9 cellular contexts compared by ENCODE assay signal in genomic region chr7:73301108-73301507, GRCh38. TPM values are rescaled to one million over a fixed set of nuclear protein-coding genes. Genes with fewer than 3 reads are reported as not detected.
DNase-seq lines count a peak whose midpoint lies in the region; ATAC-seq, FAIRE-seq and TF ChIP-seq lines count a peak whose summit lies in the region.
"Not testable (repeated sequence)": the region's sequence is repeated elsewhere in the genome, so short reads cannot be mapped to it uniquely, and the experiment has no call there.
"Had no signal": no experiment of that assay in that cellular context is flagged by ENCODE, and none has a peak within 500 bp of the region (broad histone marks: within the 10 kb centered on the region; RNA-seq: fewer than 3 reads in every experiment).

No MANE protein-coding gene starts in this region.

- CTCF ChIA-PET in A549 (lab: Yijun Ruan, JAX); PC-9 (lab: Charles Lee); activated CD8-positive, alpha-beta memory T cell treated with anti-CD3 and anti-CD28 coated beads, Interleukin-2, amount 10 ng/mL, durations not matched to agents 7 days and 5 days (lab: Charles Lee); HepG2 (lab: Yijun Ruan, JAX; ENCODE audit: low intra/inter-chr PET ratio, low total read pairs): not testable (repeated sequence)

- intact Hi-C loops in PC-9 (cut with micrococcal nuclease; ENCODE audit: unreplicated experiment); HepG2 (cut with micrococcal nuclease; ENCODE audit: unreplicated experiment); pancreas (cut with DNase I): not testable (repeated sequence)

- not testable (repeated sequence) for FAIRE-seq in A549 (lab: Jason Lieb, UNC); HepG2 (lab: Jason Lieb, UNC); pancreas (lab: Jason Lieb, UNC)

- ATAC-seq in A549 (peak; percentile 67 to 86; a peak in 5 of 6 replicates), gastroesophageal sphincter (peak; percentile 26), HepG2 (peak; percentile 79), pancreas (peak; percentile 65 to 90 (median 79))
- peak; percentile 20 for ATAC-seq in activated CD8-positive, alpha-beta memory T cell treated with anti-CD3 and anti-CD28 coated beads, Interleukin-2, amount 10 ng/mL, durations not matched to agents 7 days and 5 days

- not testable (repeated sequence) for BruUV-seq in PC-9 (replicated peaks; lab: Mats Ljungman, UMichigan); HepG2 (replicated peaks; lab: Mats Ljungman, UMichigan)

- H3K9ac ChIP-seq in HepG2 (ENCODE audit: insufficient read depth, low read depth, low read length), result not testable (repeated sequence)

- not testable (repeated sequence) for H3K27ac ChIP-seq in A549; PC-9; gastroesophageal sphincter; HepG2 (ENCODE audit: extremely low read length, insufficient read depth, low read length); pancreas

- H3F3A ChIP-seq in PC-9 (ENCODE audit: insufficient read depth, low read depth), result not testable (repeated sequence)

- H3K9me3 Mint-ChIP-seq in activated CD8-positive, alpha-beta memory T cell treated with anti-CD3 and anti-CD28 coated beads, Interleukin-2, amount 10 ng/mL, durations not matched to agents 7 days and 5 days (ENCODE audit: low read depth), result not testable (repeated sequence)

- H2AFZ ChIP-seq in PC-9; HepG2 (ENCODE audit: low read length): not testable (repeated sequence)

- not testable (repeated sequence) for H3K27me3 ChIP-seq in PC-9 (ENCODE audit: insufficient read depth, low read depth); gastroesophageal sphincter; HepG2 (ENCODE audit: control insufficient read depth in 1 of 2, insufficient read depth in 2 of 2, low read length in 2 of 2); pancreas

- 92% methylated on average over 4 of the region's 14 CpGs for WGBS in A549 (ENCODE audit: missing lambda C conversion rate)
- WGBS in gastroesophageal sphincter (ENCODE audit: low coverage in 1 of 2), 2 donors, result no CpG with 5 or more reads among the region's 14 CpGs
- WGBS in HepG2 (ENCODE audit: low lambda C conversion rate), result 100% methylated on average over 2 of the region's 14 CpGs
- WGBS in pancreas, 2 donors, result 69 to 100% methylated on average over 1 to 10 of the region's 14 CpGs

- TF ChIP-seq POLR2A in A549 (IDR thresholded peaks at IDR 0.05; ENCODE audit: low read length); gastroesophageal sphincter (IDR thresholded peaks at IDR 0.05); HepG2 (IDR thresholded peaks at IDR 0.05; ENCODE audit: insufficient read depth in 1 of 2, low read depth in 2 of 2, low read length in 2 of 2): not testable (repeated sequence)

- H3K4me1 ChIP-seq in A549; PC-9 (replicated peaks; ENCODE audit: insufficient read depth); gastroesophageal sphincter; HepG2 (ENCODE audit: insufficient read depth, low read length); pancreas: not testable (repeated sequence)

- not testable (repeated sequence) for H3K27ac Mint-ChIP-seq in activated CD8-positive, alpha-beta memory T cell treated with anti-CD3 and anti-CD28 coated beads, Interleukin-2, amount 10 ng/mL, durations not matched to agents 7 days and 5 days

- not testable (repeated sequence) for H3K4me3 Mint-ChIP-seq in activated CD8-positive, alpha-beta memory T cell treated with anti-CD3 and anti-CD28 coated beads, Interleukin-2, amount 10 ng/mL, durations not matched to agents 7 days and 5 days

- not testable (repeated sequence) for H3K36me3 ChIP-seq in PC-9 (ENCODE audit: low read depth); HepG2 (replicated peaks in 1 of 2; ENCODE audit: control insufficient read depth in 1 of 2, insufficient read depth in 2 of 2, low read length in 2 of 2)
- H3K36me3 ChIP-seq in gastroesophageal sphincter (peaks cover 0 to 35% of the 10 kb centered on the region in 2 donors), pancreas (peaks cover 4 to 17% (median 4%) of the 10 kb centered on the region in 3 donors)

- H3K27me3 Mint-ChIP-seq in activated CD8-positive, alpha-beta memory T cell treated with anti-CD3 and anti-CD28 coated beads, Interleukin-2, amount 10 ng/mL, durations not matched to agents 7 days and 5 days, result not testable (repeated sequence)

- in situ Hi-C loops in HepG2 (cut with HindIII; ENCODE audit: extremely low pct_ligation_motif_present, low pct_unique_long_range_greater_than_20kb), result not testable (repeated sequence)

- H3K4me3 ChIP-seq in A549; HFF-Myc (replicated peaks; ENCODE audit: low read depth, low read length); PC-9; gastroesophageal sphincter; HepG2 (replicated peaks in 1 of 3; ENCODE audit: insufficient read depth in 1 of 3, low read depth in 2 of 3, low read length in 3 of 3); pancreas: not testable (repeated sequence)

- not testable (repeated sequence) for H3K79me2 ChIP-seq in PC-9 (ENCODE audit: low read depth); HepG2 (ENCODE audit: insufficient read depth, low read length)

- TF ChIP-seq RAD21 in A549 (conservative IDR thresholded peaks at IDR 0.05 in 1 of 2, IDR thresholded peaks at IDR 0.05 in 1 of 2); HepG2 (CRISPR knock-in tag; IDR thresholded peaks at IDR 0.05): not testable (repeated sequence)

- not testable (repeated sequence) for H3K36me3 Mint-ChIP-seq in activated CD8-positive, alpha-beta memory T cell treated with anti-CD3 and anti-CD28 coated beads, Interleukin-2, amount 10 ng/mL, durations not matched to agents 7 days and 5 days

- H3K4me1 Mint-ChIP-seq in activated CD8-positive, alpha-beta memory T cell treated with anti-CD3 and anti-CD28 coated beads, Interleukin-2, amount 10 ng/mL, durations not matched to agents 7 days and 5 days, result not testable (repeated sequence)

- TF ChIP-seq EP300 in A549 (IDR thresholded peaks at IDR 0.05); gastroesophageal sphincter (IDR thresholded peaks at IDR 0.05); HepG2 (IDR thresholded peaks at IDR 0.05; ENCODE audit: low read depth in 2 of 2, low read length in 2 of 2); HepG2 (CRISPR knock-in tag; IDR thresholded peaks at IDR 0.05; ENCODE audit: borderline replicate concordance): not testable (repeated sequence)

- not testable (repeated sequence) for TF ChIP-seq CTCF in A549 (IDR thresholded peaks at IDR 0.05); gastroesophageal sphincter (IDR thresholded peaks at IDR 0.05); HepG2 (CRISPR knock-in tag; IDR thresholded peaks at IDR 0.05); pancreas (IDR thresholded peaks at IDR 0.05)
- peak; percentile 13 for TF ChIP-seq CTCF in HFF-Myc (IDR thresholded peaks at IDR 0.05; ENCODE audit: low read depth, low read length, missing control alignments)
- peak; percentile 42 for TF ChIP-seq CTCF in PC-9 (conservative IDR thresholded peaks at IDR 0.05)

- POLR2A ChIA-PET in A549 (lab: Yijun Ruan, JAX); PC-9 (lab: Charles Lee; ENCODE audit: unreplicated experiment); HepG2 (lab: Yijun Ruan, JAX): not testable (repeated sequence)

- not testable (repeated sequence) for DNase-seq in A549 (ENCODE audit: low read depth in 1 of 2, low spot score in 1 of 2); HFF-Myc (ENCODE audit: extremely low read depth, low read depth); PC-9; activated CD8-positive, alpha-beta memory T cell treated with anti-CD3 and anti-CD28 coated beads, Interleukin-2, amount 10 ng/mL, durations not matched to agents 7 days and 5 days; HepG2 (ENCODE audit: low spot score); pancreas

- H3K9me3 ChIP-seq in A549; PC-9 (ENCODE audit: insufficient read depth, low read depth); gastroesophageal sphincter; HepG2 (ENCODE audit: low read length); pancreas: not testable (repeated sequence)

- H4K20me1 ChIP-seq in PC-9 (ENCODE audit: insufficient read depth); HepG2 (ENCODE audit: insufficient read depth, low read length): not testable (repeated sequence)

- H3K9me2 ChIP-seq in PC-9 (ENCODE audit: insufficient read depth), result not testable (repeated sequence)

- not testable (repeated sequence) for H3K4me2 ChIP-seq in A549; PC-9; HepG2 (ENCODE audit: low read depth, low read length)

RNA-seq across cellular contexts. Expression of gene NSUN5, which starts 7.5 kb away (rescaled TPM):
- polyA plus RNA-seq in A549 (2011; rRNA removed) (34.2 and 38.9 TPM in 2 replicates), A549 (2017; fragmentation: RNase III; extraction: RNeasy Plus Mini Kit Qiagen cat#74134 plus additional on column Dnase treatment) (38.3 to 39.0 TPM (median 38.4 TPM) in 3 replicates), HepG2 (2011; rRNA removed) (19.9 and 24.9 TPM in 2 replicates), pancreas (10 to 100 TPM; 28.3 to 35.3 TPM)
- polyA plus RNA-seq in A549 (2012; cell fraction: cytosol; rRNA removed), result 56.2 and 69.2 TPM in 2 replicates
- 138 and 156 TPM in 2 replicates for polyA plus RNA-seq in A549 (2012; cell fraction: nucleus; rRNA removed)
- 34.3 and 48.8 TPM in 2 replicates for polyA minus RNA-seq in A549 (2011; rRNA and poly(A)+ RNA removed)
- total RNA-seq in PC-9 (2021) (51.6 and 62.2 TPM in 2 replicates), gastroesophageal sphincter (10 to 100 TPM; 15.8 to 34.4 (median 26.7) TPM), HepG2 (2016; rRNA removed; fragmentation: Illumina TruSeq; extraction: Trizol) (31.6 and 35.8 TPM in 2 replicates), pancreas (10 to 100 TPM; 11.4 to 19.1 (median 15.9) TPM)
- total RNA-seq in activated CD8-positive, alpha-beta memory T cell treated with anti-CD3 and anti-CD28 coated beads, Interleukin-2, amount 10 ng/mL, durations not matched to agents 7 days and 5 days, result 10 to 100 TPM; 53.6 to 58.6 TPM
- 10.1 and 11.8 TPM in 2 replicates for total RNA-seq in HepG2 (2016; cell fraction: cytosol; rRNA removed; fragmentation: Illumina TruSeq; extraction: Trizol; ENCODE audit: low read depth)
- 29.5 and 34.7 TPM in 2 replicates for total RNA-seq in HepG2 (2016; cell fraction: insoluble cytoplasmic fraction; rRNA removed; fragmentation: Illumina TruSeq; extraction: Trizol)
- total RNA-seq in HepG2 (2016; cell fraction: membrane; rRNA removed; fragmentation: Illumina TruSeq; extraction: Trizol), result 13.4 TPM in 2 replicates
- 16.9 and 26.1 TPM in 2 replicates for total RNA-seq in HepG2 (2016; cell fraction: nucleus; rRNA removed; fragmentation: Illumina TruSeq; extraction: Trizol)
- 16.1 and 23.4 TPM in 2 replicates for polyA plus RNA-seq in HepG2 (2011; cell fraction: cytosol; rRNA removed)
- 56.5 and 64.5 TPM in 2 replicates for polyA plus RNA-seq in HepG2 (2011; cell fraction: nucleus; rRNA removed)
- polyA plus RNA-seq in HepG2 (2012), result 12.2 and 20.8 TPM in 2 replicates
- 5.4 and 6.5 TPM in 2 replicates for polyA plus RNA-seq in HepG2 (2016; cell fraction: cytosol; fragmentation: Illumina TruSeq; extraction: Trizol; ENCODE audit: low read depth)
- 20.2 and 26.2 TPM in 2 replicates for polyA plus RNA-seq in HepG2 (2016; cell fraction: insoluble cytoplasmic fraction; fragmentation: Illumina TruSeq; extraction: Trizol; ENCODE audit: low read depth)
- 5.5 and 7.3 TPM in 2 replicates for polyA plus RNA-seq in HepG2 (2016; cell fraction: membrane; fragmentation: Illumina TruSeq; extraction: Trizol; ENCODE audit: low read depth)
- 42.6 and 43.8 TPM in 2 replicates for polyA plus RNA-seq in HepG2 (2016; cell fraction: nucleus; fragmentation: Illumina TruSeq; extraction: Trizol; ENCODE audit: insufficient read depth, low read depth)
- polyA minus RNA-seq in HepG2 (2011; rRNA and poly(A)+ RNA removed; ENCODE audit: low replicate concordance), result 41.4 and 43.7 TPM in 2 replicates
- polyA minus RNA-seq in HepG2 (2011; cell fraction: cytosol; rRNA and poly(A)+ RNA removed), result 12.9 and 15.0 TPM in 2 replicates
- 13.0 and 19.8 TPM in 2 replicates for polyA minus RNA-seq in HepG2 (2011; cell fraction: nucleus; rRNA and poly(A)+ RNA removed)

RNA-seq across cellular contexts. Expression of gene TRIM50, which starts 26.8 kb away (rescaled TPM):
- not detected in 2 replicates for polyA plus RNA-seq in A549 (2011; rRNA removed)
- polyA plus RNA-seq in A549 (2012; cell fraction: cytosol; rRNA removed), result 0.01 and 0.03 TPM in 2 replicates
- polyA plus RNA-seq in A549 (2012; cell fraction: nucleus; rRNA removed), result 0.08 TPM in 1 of 2 replicates, not detected in the other
- polyA plus RNA-seq in A549 (2017; fragmentation: RNase III; extraction: RNeasy Plus Mini Kit Qiagen cat#74134 plus additional on column Dnase treatment), result not detected in 3 replicates
- not detected in 2 replicates for polyA minus RNA-seq in A549 (2011; rRNA and poly(A)+ RNA removed)
- not detected in 2 replicates for total RNA-seq in PC-9 (2021)
- total RNA-seq in activated CD8-positive, alpha-beta memory T cell treated with anti-CD3 and anti-CD28 coated beads, Interleukin-2, amount 10 ng/mL, durations not matched to agents 7 days and 5 days, result not detected
- total RNA-seq in gastroesophageal sphincter, result under 1 TPM in 3 of 4 donors, not detected in 1; 0.27 to 0.78 (median 0.42) TPM
- 21.1 and 24.5 TPM in 2 replicates for total RNA-seq in HepG2 (2016; rRNA removed; fragmentation: Illumina TruSeq; extraction: Trizol)
- total RNA-seq in HepG2 (2016; cell fraction: cytosol; rRNA removed; fragmentation: Illumina TruSeq; extraction: Trizol; ENCODE audit: low read depth), result 3.9 and 4.9 TPM in 2 replicates
- total RNA-seq in HepG2 (2016; cell fraction: insoluble cytoplasmic fraction; rRNA removed; fragmentation: Illumina TruSeq; extraction: Trizol), result 16.1 and 26.1 TPM in 2 replicates
- total RNA-seq in HepG2 (2016; cell fraction: membrane; rRNA removed; fragmentation: Illumina TruSeq; extraction: Trizol), result 9.4 and 10.8 TPM in 2 replicates
- 23.9 and 26.7 TPM in 2 replicates for total RNA-seq in HepG2 (2016; cell fraction: nucleus; rRNA removed; fragmentation: Illumina TruSeq; extraction: Trizol)
- polyA plus RNA-seq in HepG2 (2011; rRNA removed), result 4.2 and 5.4 TPM in 2 replicates
- 1.6 and 3.8 TPM in 2 replicates for polyA plus RNA-seq in HepG2 (2011; cell fraction: cytosol; rRNA removed)
- polyA plus RNA-seq in HepG2 (2011; cell fraction: nucleus; rRNA removed), result 33.8 and 40.4 TPM in 2 replicates
- 3.0 TPM in 2 replicates for polyA plus RNA-seq in HepG2 (2012)
- 4.1 and 4.2 TPM in 2 replicates for polyA plus RNA-seq in HepG2 (2016; cell fraction: cytosol; fragmentation: Illumina TruSeq; extraction: Trizol; ENCODE audit: low read depth)
- 19.1 and 25.4 TPM in 2 replicates for polyA plus RNA-seq in HepG2 (2016; cell fraction: insoluble cytoplasmic fraction; fragmentation: Illumina TruSeq; extraction: Trizol; ENCODE audit: low read depth)
- 6.7 and 7.5 TPM in 2 replicates for polyA plus RNA-seq in HepG2 (2016; cell fraction: membrane; fragmentation: Illumina TruSeq; extraction: Trizol; ENCODE audit: low read depth)
- 87.0 and 93.3 TPM in 2 replicates for polyA plus RNA-seq in HepG2 (2016; cell fraction: nucleus; fragmentation: Illumina TruSeq; extraction: Trizol; ENCODE audit: insufficient read depth, low read depth)
- polyA minus RNA-seq in HepG2 (2011; rRNA and poly(A)+ RNA removed; ENCODE audit: low replicate concordance), result 7.4 TPM in 1 of 2 replicates, not detected in the other
- 0.99 and 1.8 TPM in 2 replicates for polyA minus RNA-seq in HepG2 (2011; cell fraction: cytosol; rRNA and poly(A)+ RNA removed)
- 4.5 and 4.7 TPM in 2 replicates for polyA minus RNA-seq in HepG2 (2011; cell fraction: nucleus; rRNA and poly(A)+ RNA removed)
- total RNA-seq in pancreas, result 10 to 100 TPM in 4 of 6 donors, 1 to 10 TPM in 2; 5.5 to 35.9 (median 11.5) TPM
- polyA plus RNA-seq in pancreas, result 10 to 100 TPM; 21.5 to 31.7 TPM
- total RNA-seq: A172 had no signal
- polyA plus RNA-seq: CD14-positive monocyte had no signal

RNA-seq across cellular contexts. Expression of gene FKBP6, which starts 26.9 kb away (rescaled TPM):
- polyA plus RNA-seq in A549 (2011; rRNA removed) (0.04 TPM in 1 of 2 replicates, not detected in the other), A549 (2017; fragmentation: RNase III; extraction: RNeasy Plus Mini Kit Qiagen cat#74134 plus additional on column Dnase treatment) (not detected in 3 replicates), HepG2 (2011; rRNA removed) (0.07 and 0.09 TPM in 2 replicates), pancreas (under 1 TPM; 0.05 to 0.38 TPM)
- polyA plus RNA-seq in A549 (2012; cell fraction: cytosol; rRNA removed), result not detected in 2 replicates
- not detected in 2 replicates for polyA plus RNA-seq in A549 (2012; cell fraction: nucleus; rRNA removed)
- not detected in 2 replicates for polyA minus RNA-seq in A549 (2011; rRNA and poly(A)+ RNA removed)
- total RNA-seq in PC-9 (2021) (not detected in 2 replicates), gastroesophageal sphincter (not detected), HepG2 (2016; rRNA removed; fragmentation: Illumina TruSeq; extraction: Trizol) (0.13 and 0.20 TPM in 2 replicates), pancreas (not detected)
- not detected for total RNA-seq in activated CD8-positive, alpha-beta memory T cell treated with anti-CD3 and anti-CD28 coated beads, Interleukin-2, amount 10 ng/mL, durations not matched to agents 7 days and 5 days
- total RNA-seq in HepG2 (2016; cell fraction: cytosol; rRNA removed; fragmentation: Illumina TruSeq; extraction: Trizol; ENCODE audit: low read depth), result not detected in 2 replicates
- total RNA-seq in HepG2 (2016; cell fraction: insoluble cytoplasmic fraction; rRNA removed; fragmentation: Illumina TruSeq; extraction: Trizol), result 0.15 and 0.16 TPM in 2 replicates
- total RNA-seq in HepG2 (2016; cell fraction: membrane; rRNA removed; fragmentation: Illumina TruSeq; extraction: Trizol), result 0.17 and 0.22 TPM in 2 replicates
- 0.22 TPM in 1 of 2 replicates, not detected in the other for total RNA-seq in HepG2 (2016; cell fraction: nucleus; rRNA removed; fragmentation: Illumina TruSeq; extraction: Trizol)
- polyA plus RNA-seq in HepG2 (2011; cell fraction: cytosol; rRNA removed), result 0.07 and 0.09 TPM in 2 replicates
- 0.08 TPM in 1 of 2 replicates, not detected in the other for polyA plus RNA-seq in HepG2 (2011; cell fraction: nucleus; rRNA removed)
- polyA plus RNA-seq in HepG2 (2012), result 0.07 and 0.12 TPM in 2 replicates
- polyA plus RNA-seq in HepG2 (2016; cell fraction: cytosol; fragmentation: Illumina TruSeq; extraction: Trizol; ENCODE audit: low read depth), result not detected in 2 replicates
- 0.21 and 0.26 TPM in 2 replicates for polyA plus RNA-seq in HepG2 (2016; cell fraction: insoluble cytoplasmic fraction; fragmentation: Illumina TruSeq; extraction: Trizol; ENCODE audit: low read depth)
- polyA plus RNA-seq in HepG2 (2016; cell fraction: membrane; fragmentation: Illumina TruSeq; extraction: Trizol; ENCODE audit: low read depth), result 0.10 TPM in 1 of 2 replicates, not detected in the other
- polyA plus RNA-seq in HepG2 (2016; cell fraction: nucleus; fragmentation: Illumina TruSeq; extraction: Trizol; ENCODE audit: insufficient read depth, low read depth), result 0.49 TPM in 1 of 2 replicates, not detected in the other
- 0.10 TPM in 1 of 2 replicates, not detected in the other for polyA minus RNA-seq in HepG2 (2011; rRNA and poly(A)+ RNA removed; ENCODE audit: low replicate concordance)
- not detected in 2 replicates for polyA minus RNA-seq in HepG2 (2011; cell fraction: cytosol; rRNA and poly(A)+ RNA removed)
- polyA minus RNA-seq in HepG2 (2011; cell fraction: nucleus; rRNA and poly(A)+ RNA removed), result 0.13 TPM in 1 of 2 replicates, not detected in the other
- total RNA-seq: A172 had no signal
- polyA plus RNA-seq: CD14-positive monocyte had no signal

Comparison
In these comparisons a context has a peak if more than half of its experiments do, and no peak if none do; other contexts are left out.
1. ATAC-seq: peak in every context shown above with its lines; median percentile 79 in HepG2; 79 in pancreas; 76 in A549; 26 in gastroesophageal sphincter; 20 in activated CD8-positive, alpha-beta memory T cell treated with anti-CD3 and anti-CD28 coated beads, Interleukin-2, amount 10 ng/mL, durations not matched to agents 7 days and 5 days.